In genomic region chr2:219246559-219246958, GRCh38 we compare ENCODE assay signal across 1 cellular context.
TF ChIP-seq lines count a peak whose summit lies in the region.

No MANE protein-coding gene starts in this region.

TF ChIP-seq in GM23338, 12 proteins besides CTCF, POLR2A, EP300 and RAD21 (continued from another document):
- TF ChIP-seq ZNF462 (CRISPR knock-in tag; IDR thresholded peaks at IDR 0.05) (no peak), EZH2 (IDR thresholded peaks at IDR 0.05; ENCODE audit: low read depth, unreplicated experiment) (no peak), NANOG (IDR thresholded peaks at IDR 0.05; ENCODE audit: borderline replicate concordance) (no peak), POLR2AphosphoS5 (IDR thresholded peaks at IDR 0.05; ENCODE audit: low read depth) (no peak)
